8 cellular contexts compared by ENCODE assay signal in the genomic region with DNA sequence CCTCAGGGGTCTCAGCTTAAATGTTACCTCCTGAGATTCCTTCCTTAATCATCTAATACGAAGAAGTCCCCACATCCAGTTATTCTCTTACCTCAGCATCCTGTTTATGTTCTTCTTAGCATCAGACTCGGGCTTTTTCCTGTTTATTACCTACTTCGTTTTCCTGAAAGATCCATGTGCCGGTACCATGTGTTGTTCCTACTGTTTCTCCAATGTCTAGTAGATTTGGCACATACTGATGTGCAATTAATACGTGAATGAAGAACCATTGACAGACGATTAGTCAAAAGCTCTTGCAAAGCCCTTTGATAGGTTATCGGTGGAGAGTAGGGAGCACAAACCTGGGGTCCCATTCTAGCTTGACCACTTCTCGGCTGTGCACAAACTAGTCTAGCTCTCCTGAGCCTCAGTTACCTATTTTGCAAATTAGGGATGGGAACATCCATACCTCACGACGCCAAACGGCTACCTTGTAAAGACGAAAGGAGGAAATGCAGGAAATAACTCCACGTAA. TPM values are rescaled to one million over a fixed set of nuclear protein-coding genes. Genes with fewer than 3 reads are reported as not detected.
DNase-seq lines count a peak whose midpoint lies in the region; ATAC-seq and TF ChIP-seq lines count a peak whose summit lies in the region.

No MANE protein-coding gene starts in this region.

- H3K4me3 ChIP-seq in HUES6 (ENCODE audit: low read depth, low read length): peak overlapping the region; percentile 97
- peak overlapping the region; percentile 91 for H3K4me3 ChIP-seq in adipocyte (ENCODE audit: low read length)
- H3K4me3 ChIP-seq in left lung: peak overlapping the region; percentile 97 to 99
- H3K4me3 ChIP-seq in thoracic aorta: peak overlapping the region; percentile 94

- H3K4me1 Mint-ChIP-seq in activated T-cell treated with anti-CD3 and anti-CD28 coated beads, Interleukin-2, amount 50 U/mL, for 24 hours (ENCODE audit: low read depth): peaks cover 54% of the 10 kb centered on the region

- H3K27me3 Mint-ChIP-seq in activated T-cell treated with anti-CD3 and anti-CD28 coated beads, Interleukin-2, amount 50 U/mL, for 24 hours: no peaks in the 10 kb centered on the region

- H3K27ac ChIP-seq in HUES6 (ENCODE audit: low read depth, low read length) (peak overlapping the region; percentile 98), left lung (peak overlapping the region; percentile 95 to 97), thoracic aorta (peak overlapping the region; percentile 92 to 93)

- H3K4me3 Mint-ChIP-seq in activated T-cell treated with anti-CD3 and anti-CD28 coated beads, Interleukin-2, amount 50 U/mL, for 24 hours: peak overlapping the region; percentile 94

- H3K27me3 ChIP-seq in HUES6 (ENCODE audit: control insufficient read depth, insufficient read depth, low read length) (no peaks in the 10 kb centered on the region), adipocyte (replicated peaks; ENCODE audit: control insufficient read depth, insufficient read depth, low read length) (no peaks in the 10 kb centered on the region), left lung (no peaks in the 10 kb centered on the region), thoracic aorta (replicated peaks; ENCODE audit: insufficient read depth) (no peaks in the 10 kb centered on the region)

- H3K36me3 ChIP-seq in HUES6 (ENCODE audit: control insufficient read depth, insufficient read depth, low read length): peaks cover 29% of the 10 kb centered on the region
- H3K36me3 ChIP-seq in adipocyte (ENCODE audit: control insufficient read depth, insufficient read depth, low read length, severe bottlenecking): peaks cover 5% of the 10 kb centered on the region
- H3K36me3 ChIP-seq in left lung: peaks cover 0 to 22% of the 10 kb centered on the region in 2 donors
- H3K36me3 ChIP-seq in thoracic aorta: no peaks in the 10 kb centered on the region

- H3K9ac ChIP-seq in HUES6 (ENCODE audit: low read length) (peak overlapping the region; percentile 99), adipocyte (ENCODE audit: low read length) (peak overlapping the region; percentile 92)

- H3K27ac Mint-ChIP-seq in activated T-cell treated with anti-CD3 and anti-CD28 coated beads, Interleukin-2, amount 50 U/mL, for 24 hours: peak overlapping the region; percentile 98

- H3K9me3 Mint-ChIP-seq in activated T-cell treated with anti-CD3 and anti-CD28 coated beads, Interleukin-2, amount 50 U/mL, for 24 hours: no peaks in the 10 kb centered on the region

- H3K9me3 ChIP-seq in HUES6 (ENCODE audit: control insufficient read depth, insufficient read depth, low read depth, low read length) (no peaks in the 10 kb centered on the region), adipocyte (ENCODE audit: control insufficient read depth, low read length) (no peaks in the 10 kb centered on the region), left lung (no peaks in the 10 kb centered on the region), thoracic aorta (no peaks in the 10 kb centered on the region)

- TF ChIP-seq CTCF in left lung (IDR thresholded peaks at IDR 0.05): no peak
- no peak for TF ChIP-seq CTCF in thoracic aorta (IDR thresholded peaks at IDR 0.05)

- H3K4me1 ChIP-seq in HUES6 (ENCODE audit: control insufficient read depth, insufficient read depth, low read length) (no peaks in the 10 kb centered on the region), adipocyte (ENCODE audit: control insufficient read depth, insufficient read depth, low read length) (peaks cover 22% of the 10 kb centered on the region), left lung (peaks cover 22 to 59% of the 10 kb centered on the region in 2 donors), thoracic aorta (ENCODE audit: control insufficient read depth in 1 of 2, low read depth in 2 of 2) (peaks cover 24 to 49% of the 10 kb centered on the region in 2 donors)

- no peak for DNase-seq in activated T-cell treated with anti-CD3 and anti-CD28 coated beads, Interleukin-2, amount 50 U/mL, for 24 hours
- DNase-seq in activated T-cell treated with anti-CD3 and anti-CD28 coated beads, Interleukin-2, amount 50 U/mL, for 1 hour: no peak
- no peak for DNase-seq in adipocyte (ENCODE audit: low read depth)
- DNase-seq in left lung: no peak
- no peak for DNase-seq in thoracic aorta (ENCODE audit: low spot score)
- DNase-seq in NCI-H345 (lab: John Stamatoyannopoulos, UW): no peak

- intact Hi-C loops in left lung (cut with DNase I): no loop called here

- peaks cover 75% of the 10 kb centered on the region for H3K36me3 Mint-ChIP-seq in activated T-cell treated with anti-CD3 and anti-CD28 coated beads, Interleukin-2, amount 50 U/mL, for 24 hours (ENCODE audit: low read depth)

- ATAC-seq in left lung: no peak
- ATAC-seq in thoracic aorta (ENCODE audit: insufficient number of reproducible peaks, low FRiP score, low read depth): peak; percentile 21
- no peak for ATAC-seq in GM18909 (IDR thresholded peaks at IDR 0.05; ENCODE audit: poor library complexity, unreplicated experiment)

RNA-seq across cellular contexts. Expression of a gene that starts 0.7 kb away (rescaled TPM):
- total RNA-seq in left lung: 10 to 100 TPM; 31.7 to 43.1 TPM
- total RNA-seq in thoracic aorta: 10 to 100 TPM; 35.7 to 72.2 TPM
